14 cellular contexts compared by ENCODE assay signal in the genomic region with DNA sequence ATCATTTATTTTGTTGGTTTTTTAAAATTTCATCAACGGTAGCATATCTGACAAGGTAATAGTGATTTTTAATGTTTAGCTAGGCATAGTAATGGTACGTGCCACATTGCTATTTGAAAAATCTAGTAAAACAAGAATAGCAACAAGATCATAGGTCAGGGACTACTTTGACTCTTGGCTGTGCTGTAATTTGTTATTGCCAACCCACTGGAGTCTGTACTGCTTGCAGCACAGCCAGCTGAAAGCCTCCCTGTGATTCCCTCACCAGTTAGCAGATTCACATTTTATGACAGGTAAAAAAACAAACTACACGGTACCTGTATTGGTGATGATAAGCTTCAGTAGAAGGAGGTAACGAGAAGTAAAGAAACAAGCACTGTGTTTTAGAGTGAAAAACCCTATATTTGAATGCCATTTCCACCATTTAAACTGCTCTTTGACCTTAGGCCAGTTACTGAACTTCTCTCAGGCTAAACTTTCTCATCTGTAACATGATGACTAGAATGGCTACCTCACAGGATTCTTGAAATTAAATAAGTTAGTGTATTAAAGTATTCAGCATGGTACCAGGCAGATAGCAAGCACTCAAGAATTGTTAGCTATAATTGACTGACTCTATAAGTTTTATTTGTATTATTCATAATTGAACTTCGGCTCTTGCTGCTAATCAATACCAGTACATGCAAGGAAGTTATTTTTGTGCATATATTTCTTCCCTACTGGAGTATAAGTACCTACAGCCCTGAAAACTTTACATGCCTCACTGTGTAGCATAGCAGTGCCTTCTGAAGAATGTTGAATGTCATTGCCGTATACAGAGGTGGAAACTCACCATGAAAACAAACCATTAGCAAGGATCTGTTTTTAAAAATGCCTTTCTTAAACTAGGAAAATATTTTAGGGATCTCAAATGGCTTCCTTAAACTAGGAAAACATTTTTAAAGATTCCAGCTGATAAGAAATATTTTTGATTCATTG. TPM values are rescaled to one million over a fixed set of nuclear protein-coding genes. Genes with fewer than 3 reads are reported as not detected.
DNase-seq lines count a peak whose midpoint lies in the region; ATAC-seq and TF ChIP-seq lines count a peak whose summit lies in the region.
"Had no signal": no experiment of that assay in that cellular context is flagged by ENCODE, and none has a peak within 500 bp of the region (broad histone marks: within the 10 kb centered on the region; RNA-seq: fewer than 3 reads in every experiment).

No MANE protein-coding gene starts in this region.

- no peak for ATAC-seq in stimulated activated naive B cell treated with anti-CD40 and anti-IgM and Interleukin-4, amounts not matched to agents 10 μg/mL and 1 μg/mL and 100 μg/mL, for 72 hours (replicated peaks)
- ATAC-seq in GM19395 (IDR thresholded peaks at IDR 0.05; ENCODE audit: unreplicated experiment) = no peak
- ATAC-seq: activated T-cell treated with anti-CD3 and anti-CD28 coated beads, Interleukin-2, amount 50 U/mL, for 4 hours had no signal

- H3K9ac ChIP-seq in adipocyte (ENCODE audit: low read length) = peak overlapping the region; percentile 46

- peaks cover 30% of the 10 kb centered on the region for H3K4me1 Mint-ChIP-seq in type B pancreatic cell (ENCODE audit: unreplicated experiment)
- peaks cover 6 to 14% of the 10 kb centered on the region in 2 donors for H3K4me1 Mint-ChIP-seq in stimulated activated naive B cell treated with anti-CD40 and anti-IgM and Interleukin-4, amounts not matched to agents 10 μg/mL and 1 μg/mL and 100 μg/mL, for 72 hours

- intact Hi-C loops in left ventricle myocardium inferior (cut with micrococcal nuclease) = loop anchor here (10.0 kb wide), 1 partner anchor 67 kb away; no protein-coding TSS in a partner anchor

- H3K9me3 Mint-ChIP-seq in type B pancreatic cell = peaks cover 5% of the 10 kb centered on the region
- peaks cover 2 to 4% of the 10 kb centered on the region in 2 donors for H3K9me3 Mint-ChIP-seq in stimulated activated naive B cell treated with anti-CD40 and anti-IgM and Interleukin-4, amounts not matched to agents 10 μg/mL and 1 μg/mL and 100 μg/mL, for 72 hours
- H3K9me3 Mint-ChIP-seq: activated T-cell treated with anti-CD3 and anti-CD28 coated beads, Interleukin-2, amount 50 U/mL, for 4 hours had no signal

- TF ChIP-seq CTCF in left ventricle myocardium inferior (IDR thresholded peaks at IDR 0.05; ENCODE audit: borderline replicate concordance) (no peak), type B pancreatic cell (conservative IDR thresholded peaks at IDR 0.05) (no peak)

- H3K4me3 ChIP-seq in adipocyte (ENCODE audit: low read length) = no peak overlapping the region
- H3K4me3 ChIP-seq in left ventricle myocardium inferior = no peak overlapping the region
- H3K4me3 ChIP-seq: MG63 had no signal

- H3K27me3 Mint-ChIP-seq in type B pancreatic cell = no peaks in the 10 kb centered on the region
- H3K27me3 Mint-ChIP-seq in stimulated activated naive B cell treated with anti-CD40 and anti-IgM and Interleukin-4, amounts not matched to agents 10 μg/mL and 1 μg/mL and 100 μg/mL, for 72 hours = no peaks in the 10 kb centered on the region

- DNase-seq in adipocyte (ENCODE audit: low read depth) = no peak
- DNase-seq in left ventricle myocardium inferior = no peak
- peak; percentile 45 for DNase-seq in mucosa of gallbladder (ENCODE audit: low spot score)
- no peak for DNase-seq in type B pancreatic cell (ENCODE audit: extremely low spot score, unreplicated experiment)
- no peak for DNase-seq in DMS 273 treated with DMSO at 0.1 percent for 48 hours (lab: John Stamatoyannopoulos, UW)
- no peak for DNase-seq in stimulated activated naive B cell treated with anti-CD40 and anti-IgM and Interleukin-4, amounts not matched to agents 10 μg/mL and 1 μg/mL and 100 μg/mL, for 72 hours
- DNase-seq in iPS-NIHi7 (ENCODE audit: extremely low spot score) = no peak
- DNase-seq: activated T-cell treated with anti-CD3 and anti-CD28 coated beads, Interleukin-2, amount 50 U/mL, for 4 hours; GF-D8; MG63; midbrain; substantia nigra had no signal

- no peaks in the 10 kb centered on the region for H3K36me3 ChIP-seq in adipocyte (ENCODE audit: control insufficient read depth, insufficient read depth, low read length, severe bottlenecking)
- no peaks in the 10 kb centered on the region for H3K36me3 ChIP-seq in left ventricle myocardium inferior
- H3K36me3 ChIP-seq: MG63 had no signal

- peaks cover 25% of the 10 kb centered on the region for H3K4me1 ChIP-seq in adipocyte (ENCODE audit: control insufficient read depth, insufficient read depth, low read length)
- H3K4me1 ChIP-seq in left ventricle myocardium inferior = peaks cover 57% of the 10 kb centered on the region

- peak overlapping the region; percentile 86 for H3K27ac ChIP-seq in left ventricle myocardium inferior (replicated peaks)
- H3K27ac ChIP-seq: HL-60 had no signal

- H3K9me3 ChIP-seq in adipocyte (ENCODE audit: control insufficient read depth, low read length) = no peaks in the 10 kb centered on the region
- no peaks in the 10 kb centered on the region for H3K9me3 ChIP-seq in left ventricle myocardium inferior (replicated peaks)
- H3K9me3 ChIP-seq: MG63 had no signal

- peaks cover 4% of the 10 kb centered on the region for H3K36me3 Mint-ChIP-seq in type B pancreatic cell
- H3K36me3 Mint-ChIP-seq in stimulated activated naive B cell treated with anti-CD40 and anti-IgM and Interleukin-4, amounts not matched to agents 10 μg/mL and 1 μg/mL and 100 μg/mL, for 72 hours = peaks cover 21% of the 10 kb centered on the region in 2 donors

- H3K27ac Mint-ChIP-seq in type B pancreatic cell = peak overlapping the region; percentile 64
- H3K27ac Mint-ChIP-seq in stimulated activated naive B cell treated with anti-CD40 and anti-IgM and Interleukin-4, amounts not matched to agents 10 μg/mL and 1 μg/mL and 100 μg/mL, for 72 hours = no peak overlapping the region

- H3K4me3 Mint-ChIP-seq in type B pancreatic cell = peak overlapping the region; percentile 30
- no peak overlapping the region for H3K4me3 Mint-ChIP-seq in stimulated activated naive B cell treated with anti-CD40 and anti-IgM and Interleukin-4, amounts not matched to agents 10 μg/mL and 1 μg/mL and 100 μg/mL, for 72 hours
- H3K4me3 Mint-ChIP-seq: activated T-cell treated with anti-CD3 and anti-CD28 coated beads, Interleukin-2, amount 50 U/mL, for 4 hours had no signal

- H3K27me3 ChIP-seq in adipocyte (replicated peaks; ENCODE audit: control insufficient read depth, insufficient read depth, low read length) (no peaks in the 10 kb centered on the region), left ventricle myocardium inferior (ENCODE audit: low read depth) (no peaks in the 10 kb centered on the region)
- H3K27me3 ChIP-seq: MG63 had no signal

RNA-seq across cellular contexts. Expression of a gene that starts 16.1 kb away (rescaled TPM):
- 84.9 TPM for total RNA-seq in left ventricle myocardium inferior
- total RNA-seq in mucosa of gallbladder = 142 TPM
- total RNA-seq in type B pancreatic cell (ENCODE audit: low replicate concordance) = 30.6 and 31.5 TPM in 2 replicates
